ENCODE assay signal across 15 cellular contexts in genomic region chr5:118723021-118723338, GRCh38.
A peak's percentile ranks its signal among the peaks of the same experiment; 100 is the strongest.
DNase-seq lines count a peak whose midpoint lies in the region; ATAC-seq and TF ChIP-seq lines count a peak whose summit lies in the region.
"Had no signal": no experiment of that assay in that cellular context is flagged by ENCODE, and none has a peak within 500 bp of the region (broad histone marks: within the 10 kb centered on the region; RNA-seq: fewer than 3 reads in every experiment).

No MANE protein-coding gene starts in this region.

- no peak overlapping the region for H3K4me3 ChIP-seq in upper lobe of left lung
- H3K4me3 ChIP-seq: cardiac muscle cell, esophagus squamous epithelium, HAP-1 had no signal

- H3K36me3 Mint-ChIP-seq in activated naive CD8-positive, alpha-beta T cell treated with anti-CD3 and anti-CD28 coated beads, Interleukin-2, amount 50 U/mL, for 24 hours (ENCODE audit: low read depth), result no peaks in the 10 kb centered on the region

- DNase-seq in upper lobe of left lung, result no peak
- no peak for DNase-seq in activated naive CD8-positive, alpha-beta T cell treated with anti-CD3 and anti-CD28 coated beads, Interleukin-2, amount 50 U/mL, for 24 hours
- DNase-seq in NCI-H1417 treated with DMSO at 0.1 percent for 48 hours (lab: John Stamatoyannopoulos, UW), result no peak
- no peak for DNase-seq in globus pallidus (ENCODE audit: low spot score)
- DNase-seq: esophagus squamous epithelium; GDM1; naive thymus-derived CD8-positive, alpha-beta T cell; NCI-H345 had no signal

- no peak for TF ChIP-seq EP300 in upper lobe of left lung (IDR thresholded peaks at IDR 0.05)

- H3K27me3 Mint-ChIP-seq in activated naive CD8-positive, alpha-beta T cell treated with anti-CD3 and anti-CD28 coated beads, Interleukin-2, amount 50 U/mL, for 24 hours, result no peaks in the 10 kb centered on the region

- H3K9me3 ChIP-seq in upper lobe of left lung, result no peaks in the 10 kb centered on the region
- H3K9me3 ChIP-seq: esophagus squamous epithelium, HAP-1 had no signal

- no peaks in the 10 kb centered on the region for H3K4me1 ChIP-seq in upper lobe of left lung
- H3K4me1 ChIP-seq: esophagus squamous epithelium, HAP-1 had no signal

- TF ChIP-seq POLR2A in upper lobe of left lung (IDR thresholded peaks at IDR 0.05), result no peak

- H3K27me3 ChIP-seq in upper lobe of left lung, result no peaks in the 10 kb centered on the region
- H3K27me3 ChIP-seq: cardiac muscle cell, esophagus squamous epithelium had no signal

- H3K36me3 ChIP-seq in upper lobe of left lung, result no peaks in the 10 kb centered on the region
- H3K36me3 ChIP-seq: cardiac muscle cell, esophagus squamous epithelium, HAP-1 had no signal

- no peaks in the 10 kb centered on the region for H3K4me1 Mint-ChIP-seq in activated naive CD8-positive, alpha-beta T cell treated with anti-CD3 and anti-CD28 coated beads, Interleukin-2, amount 50 U/mL, for 24 hours
- H3K4me1 Mint-ChIP-seq: naive thymus-derived CD8-positive, alpha-beta T cell had no signal

- H3K27ac Mint-ChIP-seq in activated naive CD8-positive, alpha-beta T cell treated with anti-CD3 and anti-CD28 coated beads, Interleukin-2, amount 50 U/mL, for 24 hours, result no peak overlapping the region
- H3K27ac Mint-ChIP-seq: activated T-helper 1 cell treated with anti-CD3 and anti-CD28 coated beads, Interleukin-12 subunit alpha, Interleukin-12 subunit beta, Interleukin-2, Interleukin-4 antibody, amounts not matched to agents 30 ng/mL and 10 ng/mL and 1 ng/mL, durations not matched to agents 14 hours and 24 hours and 36 hours; naive thymus-derived CD8-positive, alpha-beta T cell had no signal

- no peak for TF ChIP-seq CTCF in upper lobe of left lung (IDR thresholded peaks at IDR 0.05)

- no peak overlapping the region for H3K4me3 Mint-ChIP-seq in activated naive CD8-positive, alpha-beta T cell treated with anti-CD3 and anti-CD28 coated beads, Interleukin-2, amount 50 U/mL, for 24 hours
- H3K4me3 Mint-ChIP-seq: activated T-helper 1 cell treated with anti-CD3 and anti-CD28 coated beads, Interleukin-12 subunit alpha, Interleukin-12 subunit beta, Interleukin-2, Interleukin-4 antibody, amounts not matched to agents 30 ng/mL and 10 ng/mL and 1 ng/mL, durations not matched to agents 14 hours and 24 hours and 36 hours; naive thymus-derived CD8-positive, alpha-beta T cell had no signal

- ATAC-seq in GM18502 (IDR thresholded peaks at IDR 0.05; ENCODE audit: poor library complexity, unreplicated experiment), result peak; percentile 69
- ATAC-seq in GM19467 (IDR thresholded peaks at IDR 0.05; ENCODE audit: unreplicated experiment), result peak; percentile 74
- ATAC-seq in HG02884 (IDR thresholded peaks at IDR 0.05; ENCODE audit: unreplicated experiment), result peak; percentile 56
- peak; percentile 78 for ATAC-seq in HG03520 (IDR thresholded peaks at IDR 0.05; ENCODE audit: unreplicated experiment)
- no peak for ATAC-seq in upper lobe of left lung (ENCODE audit: low FRiP score in 2 of 2)
- ATAC-seq in activated naive CD8-positive, alpha-beta T cell treated with anti-CD3 and anti-CD28 coated beads, Interleukin-2, amount 50 U/mL, for 24 hours, result no peak
- ATAC-seq: naive thymus-derived CD8-positive, alpha-beta T cell had no signal

- H3K9me3 Mint-ChIP-seq in activated naive CD8-positive, alpha-beta T cell treated with anti-CD3 and anti-CD28 coated beads, Interleukin-2, amount 50 U/mL, for 24 hours, result no peaks in the 10 kb centered on the region
- H3K9me3 Mint-ChIP-seq: activated T-helper 1 cell treated with anti-CD3 and anti-CD28 coated beads, Interleukin-12 subunit alpha, Interleukin-12 subunit beta, Interleukin-2, Interleukin-4 antibody, amounts not matched to agents 30 ng/mL and 10 ng/mL and 1 ng/mL, durations not matched to agents 14 hours and 24 hours and 36 hours had no signal

- H3K27ac ChIP-seq in upper lobe of left lung, result no peak overlapping the region
- H3K27ac ChIP-seq: cardiac muscle cell, esophagus squamous epithelium had no signal

Comparison
In these comparisons a context has a peak if more than half of its experiments do, and no peak if none do; other contexts are left out.
1. ATAC-seq: peak in GM18502 (single experiment), GM19467 (single experiment), HG02884 (single experiment) and HG03520 (single experiment); none in upper lobe of left lung (0 of 2) and activated naive CD8-positive, alpha-beta T cell treated with anti-CD3 and anti-CD28 coated beads, Interleukin-2, amount 50 U/mL, for 24 hours (single experiment).